ENCODE assay signal across 17 cellular contexts in genomic region chr11:9600166-9600565, GRCh38. TPM values are rescaled to one million over a fixed set of nuclear protein-coding genes. Genes with fewer than 3 reads are reported as not detected.
DNase-seq lines count a peak whose midpoint lies in the region; ATAC-seq, FAIRE-seq and TF ChIP-seq lines count a peak whose summit lies in the region.
"Had no signal": no experiment of that assay in that cellular context is flagged by ENCODE, and none has a peak within 500 bp of the region (broad histone marks: within the 10 kb centered on the region; RNA-seq: fewer than 3 reads in every experiment).

No MANE protein-coding gene starts in this region.

- peaks cover 51% of the 10 kb centered on the region for H3K4me1 ChIP-seq in GM12878 (ENCODE audit: control insufficient read depth, insufficient read depth, low read length)
- peaks cover 13% of the 10 kb centered on the region for H3K4me1 ChIP-seq in osteoblast (ENCODE audit: insufficient read depth, low read length)

- POLR2A ChIA-PET in activated CD4-positive, alpha-beta T cell treated with anti-CD3 and anti-CD28 coated beads, Interleukin-2, amount 10 ng/mL, durations not matched to agents 7 days and 5 days (lab: Charles Lee): interaction anchor here (0.7 kb wide), 1 partner anchor 27 kb away, joined by 3 read pairs; no protein-coding TSS in a partner anchor
- POLR2A ChIA-PET in GM12878 (lab: Charles Lee): interaction anchor here (1.2 to 2.4 kb wide), 7 partner anchors 10 to 148 kb away, joined by 4 to 19 read pairs (median 6); partner anchors contain the start of genes WEE1 and ZNF143

- no peak for ATAC-seq in GM12878

- H4K20me1 ChIP-seq in GM12878 (ENCODE audit: control insufficient read depth, insufficient read depth): no peaks in the 10 kb centered on the region
- no peaks in the 10 kb centered on the region for H4K20me1 ChIP-seq in osteoblast (ENCODE audit: insufficient read depth, low read length)

- RAD21 ChIA-PET in GM12878 (lab: Charles Lee; ENCODE audit: unreplicated experiment): interaction anchor here (1.0 to 5.4 kb wide), 14 partner anchors 10 to 339 kb away, joined by 3 to 46 read pairs (median 6); partner anchors contain the start of genes SWAP70, WEE1 and ZNF143

- H3K4me2 ChIP-seq in GM12878 (ENCODE audit: control insufficient read depth, insufficient read depth) (peak overlapping the region; percentile 70), osteoblast (ENCODE audit: insufficient read depth, low read length) (no peak overlapping the region)

- peak overlapping the region; percentile 77 for H3K27ac ChIP-seq in KOPT-K1 (ENCODE audit: low read depth, low read length, poor library complexity, severe bottlenecking)
- peak overlapping the region; percentile 87 for H3K27ac ChIP-seq in GM12878 (ENCODE audit: control insufficient read depth, insufficient read depth)
- peak overlapping the region; percentile 62 for H3K27ac ChIP-seq in osteoblast (ENCODE audit: low read depth, low read length)

- no peaks in the 10 kb centered on the region for H3K36me3 ChIP-seq in KOPT-K1 (ENCODE audit: insufficient read depth, low read length)
- H3K36me3 ChIP-seq in GM12878 (ENCODE audit: control insufficient read depth in 2 of 2, insufficient read depth in 2 of 2, low read length in 1 of 2): no peaks in the 10 kb centered on the region
- H3K36me3 ChIP-seq in osteoblast (ENCODE audit: insufficient read depth, low read length): no peaks in the 10 kb centered on the region
- H3K36me3 ChIP-seq: brain microvascular endothelial cell, MG63, suprapubic skin had no signal

- no peak for DNase-seq in activated CD4-positive, alpha-beta T cell treated with anti-CD3 and anti-CD28 coated beads, Interleukin-2, amount 10 ng/mL, durations not matched to agents 7 days and 5 days
- no peak for DNase-seq in activated CD4-positive, alpha-beta T cell treated with anti-CD3 and anti-CD28 coated beads for 4 hours
- no peak for DNase-seq in GM12878 (ENCODE audit: low read depth, low spot score)
- DNase-seq in osteoblast (ENCODE audit: insufficient read length, low spot score, missing footprints): no peak
- DNase-seq in stimulated activated CD4-positive, alpha-beta T cell treated with anti-CD3 and anti-CD28 coated beads, Interleukin-12 subunit alpha, Interleukin-12 subunit beta, amount 100 ng/mL, for 4 hours: no peak
- no peak for DNase-seq in progenitor cell of endocrine pancreas (ENCODE audit: low spot score, unreplicated experiment)
- no peak for DNase-seq in stimulated activated CD4-positive, alpha-beta T cell treated with anti-CD3 and anti-CD28 coated beads, Interleukin-4, amount 100 ng/mL, for 24 hours
- DNase-seq: activated CD4-positive, alpha-beta T cell treated with anti-CD3 and anti-CD28 coated beads, Interleukin-2, amount 50 U/mL, for 4 hours; activated effector memory CD4-positive, alpha-beta T cell treated with anti-CD3 and anti-CD28 coated beads, Interleukin-2, amount 50 U/mL, for 16 hours; brain microvascular endothelial cell; CD4-positive, alpha-beta memory T cell; effector CD4-positive, alpha-beta T cell; MG63; NCI-H2081 treated with DMSO at 0.1 percent for 48 hours had no signal

- CTCF ChIA-PET in activated CD4-positive, alpha-beta T cell treated with anti-CD3 and anti-CD28 coated beads, Interleukin-2, amount 10 ng/mL, durations not matched to agents 7 days and 5 days (lab: Charles Lee): interaction anchor here (0.7 to 2.0 kb wide), 8 partner anchors 8 to 148 kb away, joined by 3 to 11 read pairs (median 5); partner anchors contain the start of gene WEE1
- CTCF ChIA-PET in GM12878 (lab: Yijun Ruan, JAX): interaction anchor here (0.6 to 6.4 kb wide), 10 partner anchors 12 to 433 kb away, joined by 3 to 45 read pairs (median 16); partner anchors contain the start of gene WEE1

- peak overlapping the region; percentile 91 for H3K27ac Mint-ChIP-seq in activated CD4-positive, alpha-beta T cell treated with anti-CD3 and anti-CD28 coated beads, Interleukin-2, amount 10 ng/mL, durations not matched to agents 7 days and 5 days
- no peak overlapping the region for H3K27ac Mint-ChIP-seq in progenitor cell of endocrine pancreas

- H3K9me3 ChIP-seq in KOPT-K1 (ENCODE audit: insufficient read depth, low read length, poor library complexity, severe bottlenecking): no peaks in the 10 kb centered on the region
- no peaks in the 10 kb centered on the region for H3K9me3 ChIP-seq in GM12878 (replicated peaks; ENCODE audit: control insufficient read depth, insufficient read depth, low read length)
- peaks cover 2% of the 10 kb centered on the region for H3K9me3 ChIP-seq in osteoblast (ENCODE audit: low read depth, low read length)
- H3K9me3 ChIP-seq: MG63, suprapubic skin had no signal

- TF ChIP-seq CTCF in GM12878 (IDR thresholded peaks at IDR 0.05 in 2 of 3, conservative IDR thresholded peaks at IDR 0.05 in 1 of 3; ENCODE audit: control insufficient read depth in 2 of 3, extremely low read depth in 1 of 3, insufficient read depth in 1 of 3, low read depth in 3 of 3, low read length in 3 of 3) (no peak), osteoblast (IDR thresholded peaks at IDR 0.05; ENCODE audit: extremely low read depth, low read depth, low read length) (no peak), progenitor cell of endocrine pancreas (IDR thresholded peaks at IDR 0.05; ENCODE audit: unreplicated experiment) (no peak)

- H3K9me3 Mint-ChIP-seq in activated CD4-positive, alpha-beta T cell treated with anti-CD3 and anti-CD28 coated beads, Interleukin-2, amount 10 ng/mL, durations not matched to agents 7 days and 5 days: peaks cover 3% of the 10 kb centered on the region
- H3K9me3 Mint-ChIP-seq in progenitor cell of endocrine pancreas (ENCODE audit: low read depth): no peaks in the 10 kb centered on the region
- H3K9me3 Mint-ChIP-seq: CD4-positive, alpha-beta memory T cell had no signal

- no peak overlapping the region for H2AFZ ChIP-seq in GM12878 (ENCODE audit: control insufficient read depth, low read depth, low read length)
- H2AFZ ChIP-seq in osteoblast (ENCODE audit: low read length): no peak overlapping the region

- H3K4me3 ChIP-seq in GM12878 (0 out of 2 replicates have a peak overlapping the region, but pooled peaks have one; percentile 64), osteoblast (ENCODE audit: insufficient read depth, low read length) (no peak overlapping the region)
- H3K4me3 ChIP-seq: MG63, suprapubic skin had no signal

- TF ChIP-seq RAD21 in GM12878 (IDR thresholded peaks at IDR 0.05; ENCODE audit: insufficient read depth, low read depth, low read length): no peak

- H3K36me3 Mint-ChIP-seq in activated CD4-positive, alpha-beta T cell treated with anti-CD3 and anti-CD28 coated beads, Interleukin-2, amount 10 ng/mL, durations not matched to agents 7 days and 5 days (ENCODE audit: low read depth): peaks cover 3% of the 10 kb centered on the region
- H3K36me3 Mint-ChIP-seq in progenitor cell of endocrine pancreas (ENCODE audit: insufficient read depth): no peaks in the 10 kb centered on the region
- H3K36me3 Mint-ChIP-seq: CD4-positive, alpha-beta memory T cell had no signal

- no peak overlapping the region for H3K9ac ChIP-seq in GM12878 (ENCODE audit: control insufficient read depth, insufficient read depth, low read length)

- 66% methylated on average over 2 of the region's 2 CpGs for WGBS in GM12878 (ENCODE audit: insufficient coverage, insufficient replicate concordance, low lambda C conversion rate, missing lambda C conversion rate)

- H3K4me1 Mint-ChIP-seq in activated CD4-positive, alpha-beta T cell treated with anti-CD3 and anti-CD28 coated beads, Interleukin-2, amount 10 ng/mL, durations not matched to agents 7 days and 5 days: peaks cover 33% of the 10 kb centered on the region
- H3K4me1 Mint-ChIP-seq in progenitor cell of endocrine pancreas (ENCODE audit: low read depth): peaks cover 10% of the 10 kb centered on the region

- in situ Hi-C loops in GM12878 (cut with MboI): no loop called here

- no peak for TF ChIP-seq POLR2A in GM12878 (IDR thresholded peaks at IDR 0.05; ENCODE audit: low read depth, low read length)

- H3K27me3 ChIP-seq in GM12878 (replicated peaks in 1 of 2; ENCODE audit: control insufficient read depth in 2 of 2, insufficient read depth in 2 of 2, low read length in 1 of 2) (no peaks in the 10 kb centered on the region), osteoblast (ENCODE audit: insufficient read depth, low read length) (no peaks in the 10 kb centered on the region)
- H3K27me3 ChIP-seq: brain microvascular endothelial cell, MG63, suprapubic skin had no signal

- no peak for TF ChIP-seq EP300 in GM12878 (IDR thresholded peaks at IDR 0.05; ENCODE audit: borderline replicate concordance in 1 of 2, control insufficient read depth in 1 of 2, low read depth in 2 of 2, low read length in 2 of 2)

- intact Hi-C loops in GM12878 (cut with micrococcal nuclease; ENCODE audit: unreplicated experiment): no loop called here

- no TSS peak for BruUV-seq in GM12878 (replicated peaks; lab: Mats Ljungman, UMichigan)

- FAIRE-seq in GM12878 (lab: Jason Lieb, UNC): no peak
- FAIRE-seq: A204.1 had no signal

- H3K79me2 ChIP-seq in GM12878 (ENCODE audit: control insufficient read depth, insufficient read depth, low read length) (no peaks in the 10 kb centered on the region), osteoblast (ENCODE audit: insufficient read depth, low read length) (no peaks in the 10 kb centered on the region)

- SMC1A ChIA-PET in GM12878 (lab: Charles Lee; ENCODE audit: uncharacterized antibody, unreplicated experiment): interaction anchor here (1.0 to 5.7 kb wide), 19 partner anchors 10 to 148 kb away, joined by 3 to 64 read pairs (median 6); partner anchors contain the start of genes WEE1 and ZNF143

- peak overlapping the region; percentile 72 for H3K4me3 Mint-ChIP-seq in activated CD4-positive, alpha-beta T cell treated with anti-CD3 and anti-CD28 coated beads, Interleukin-2, amount 10 ng/mL, durations not matched to agents 7 days and 5 days
- H3K4me3 Mint-ChIP-seq in progenitor cell of endocrine pancreas (ENCODE audit: low read depth): no peak overlapping the region

- peaks cover 4% of the 10 kb centered on the region for H3K27me3 Mint-ChIP-seq in activated CD4-positive, alpha-beta T cell treated with anti-CD3 and anti-CD28 coated beads, Interleukin-2, amount 10 ng/mL, durations not matched to agents 7 days and 5 days
- H3K27me3 Mint-ChIP-seq in progenitor cell of endocrine pancreas: no peaks in the 10 kb centered on the region
- H3K27me3 Mint-ChIP-seq: CD4-positive, alpha-beta memory T cell had no signal

RNA-seq across cellular contexts. Expression of gene WEE1, which starts 26.7 kb away (rescaled TPM):
- 10 to 100 TPM; 60.5 to 64.2 TPM for total RNA-seq in activated CD4-positive, alpha-beta T cell treated with anti-CD3 and anti-CD28 coated beads, Interleukin-2, amount 10 ng/mL, durations not matched to agents 7 days and 5 days
- 98.0 and 98.8 TPM in 2 replicates for total RNA-seq in GM12878 (2013; cell fraction: nucleolus; rRNA removed)
- 53.9 and 58.4 TPM in 2 replicates for total RNA-seq in GM12878 (2014; rRNA removed)
- total RNA-seq in GM12878 (2014; rRNA removed; fragmentation: Illumina TruSeq; extraction: Trizol): 51.1 and 51.4 TPM in 2 replicates
- total RNA-seq in GM12878 (2021): 51.7 and 58.0 TPM in 2 replicates
- 10.7 TPM for polyA plus RNA-seq in GM12878 (2011; ENCODE audit: low read depth)
- polyA plus RNA-seq in GM12878 (2011; rRNA removed): 54.1 and 71.9 TPM in 2 replicates
- polyA plus RNA-seq in GM12878 (2011; cell fraction: cytosol; rRNA removed): 17.6 and 21.0 TPM in 2 replicates
- polyA plus RNA-seq in GM12878 (2011; cell fraction: nucleus; rRNA removed): 46.7 and 55.2 TPM in 2 replicates
- polyA plus RNA-seq in GM12878 (2012): 16.9 and 21.6 TPM in 2 replicates
- polyA plus RNA-seq in GM12878 (2014; fragmentation: Illumina TruSeq; extraction: Trizol): 69.5 and 84.0 TPM in 2 replicates
- polyA plus RNA-seq in GM12878 (2014; fragmentation: Nextera tagmentation; extraction: Ambion mirVana): 10 to 100 TPM; 20.6 to 22.2 TPM
- 39.6 and 41.0 TPM in 2 replicates for polyA plus RNA-seq in GM12878 (2014; rRNA removed)
- 10 to 100 TPM; 13.8 to 28.0 TPM for polyA plus RNA-seq in GM12878 (2016; fragmentation: Nextera tagmentation; extraction: Ambion mirVana)
- polyA minus RNA-seq in GM12878 (2011; rRNA and poly(A)+ RNA removed): 26.8 and 46.9 TPM in 2 replicates
- polyA minus RNA-seq in GM12878 (2011; cell fraction: cytosol; rRNA and poly(A)+ RNA removed): 13.4 and 19.4 TPM in 2 replicates
- 35.7 and 71.9 TPM in 2 replicates for polyA minus RNA-seq in GM12878 (2011; cell fraction: nucleus; rRNA and poly(A)+ RNA removed)
- total RNA-seq in osteoblast: 28.3 and 32.2 TPM in 2 replicates
- 154 and 179 TPM in 2 replicates for total RNA-seq in progenitor cell of endocrine pancreas
